In the genomic region with DNA sequence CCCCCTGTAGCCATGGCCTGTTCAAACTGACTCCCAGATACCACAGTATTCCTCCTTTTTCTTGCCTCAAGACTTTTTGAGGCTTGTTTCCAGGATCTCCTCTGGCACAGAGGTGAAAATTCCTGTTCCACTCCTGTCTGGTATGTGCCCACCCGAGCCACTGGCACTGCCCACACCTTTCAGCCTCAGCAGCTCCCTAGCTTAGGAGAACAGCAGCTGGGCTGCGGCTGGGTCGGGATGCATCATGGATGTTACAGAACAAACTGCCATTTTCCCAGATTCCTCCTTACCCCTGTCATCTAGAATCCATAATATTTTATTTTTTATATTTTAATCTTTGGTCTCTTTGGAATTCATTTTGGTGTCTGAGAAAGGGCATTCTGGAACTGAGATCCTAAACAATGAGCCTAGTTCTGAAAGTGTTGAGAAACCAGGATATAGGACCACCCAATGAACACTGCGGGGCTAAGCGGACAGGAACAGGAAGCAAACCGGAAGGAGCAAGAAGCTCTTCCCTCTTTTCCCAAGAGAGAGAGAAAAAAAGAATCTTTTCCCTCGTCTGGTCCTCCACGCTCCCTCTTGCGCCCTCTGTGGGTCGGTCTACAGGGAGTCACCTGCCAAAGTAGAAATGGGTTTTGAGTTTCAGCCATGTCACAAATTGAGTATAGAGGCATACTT, we compare ENCODE assay signal across 8 cellular contexts. TPM values are rescaled to one million over a fixed set of nuclear protein-coding genes. Genes with fewer than 3 reads are reported as not detected.
DNase-seq lines count a peak whose midpoint lies in the region; ATAC-seq and TF ChIP-seq lines count a peak whose summit lies in the region.

No MANE protein-coding gene starts in this region.

- in situ Hi-C loops in Panc1 (cut with HindIII; ENCODE audit: low pct_unique_long_range_greater_than_20kb, low sequenced_read_pairs) = no loop called here

- no peak overlapping the region for H3K4me3 ChIP-seq in Panc1 (ENCODE audit: low read depth in 2 of 2, low read length in 2 of 2)
- H3K4me3 ChIP-seq in testis = peak overlapping the region in 1 of 2 donors; percentile 3

- TF ChIP-seq CTCF in Panc1 (IDR thresholded peaks at IDR 0.05) (peak; percentile 91), testis (IDR thresholded peaks at IDR 0.05) (peak; percentile 73 to 84 (median 78))

- H3K9me3 Mint-ChIP-seq in activated T-helper 1 cell treated with anti-CD3 and anti-CD28 coated beads, Interleukin-12 subunit alpha, Interleukin-12 subunit beta, Interleukin-2, Interleukin-4 antibody, amounts not matched to agents 30 ng/mL and 10 ng/mL and 1 ng/mL, durations not matched to agents 14 hours and 24 hours and 36 hours = no peaks in the 10 kb centered on the region

- H3K4me1 Mint-ChIP-seq in activated T-helper 1 cell treated with anti-CD3 and anti-CD28 coated beads, Interleukin-12 subunit alpha, Interleukin-12 subunit beta, Interleukin-2, Interleukin-4 antibody, amounts not matched to agents 30 ng/mL and 10 ng/mL and 1 ng/mL, durations not matched to agents 14 hours and 24 hours and 36 hours (ENCODE audit: low read depth) = peaks cover 11% of the 10 kb centered on the region

- no peak overlapping the region for H3K4me3 Mint-ChIP-seq in activated T-helper 1 cell treated with anti-CD3 and anti-CD28 coated beads, Interleukin-12 subunit alpha, Interleukin-12 subunit beta, Interleukin-2, Interleukin-4 antibody, amounts not matched to agents 30 ng/mL and 10 ng/mL and 1 ng/mL, durations not matched to agents 14 hours and 24 hours and 36 hours

- H3K27me3 ChIP-seq in Panc1 (ENCODE audit: control insufficient read depth, insufficient read depth, low read length) (no peaks in the 10 kb centered on the region), testis (no peaks in the 10 kb centered on the region)

- H3K27ac ChIP-seq in Panc1 (ENCODE audit: low read length) (no peak overlapping the region), testis (no peak overlapping the region)

- H3K4me1 ChIP-seq in Panc1 (ENCODE audit: control insufficient read depth, insufficient read depth, low read length) (no peaks in the 10 kb centered on the region), testis (peaks cover 5% of the 10 kb centered on the region)

- 21 to 22% methylated on average over 10 of the region's 10 CpGs for WGBS in testis, 2 donors

- H3K9me3 ChIP-seq in Panc1 (ENCODE audit: control insufficient read depth, insufficient read depth, low read depth, low read length) (no peaks in the 10 kb centered on the region), testis (no peaks in the 10 kb centered on the region)

- H3K36me3 Mint-ChIP-seq in activated T-helper 1 cell treated with anti-CD3 and anti-CD28 coated beads, Interleukin-12 subunit alpha, Interleukin-12 subunit beta, Interleukin-2, Interleukin-4 antibody, amounts not matched to agents 30 ng/mL and 10 ng/mL and 1 ng/mL, durations not matched to agents 14 hours and 24 hours and 36 hours (ENCODE audit: low read depth) = no peaks in the 10 kb centered on the region

- no peak for TF ChIP-seq POLR2A in testis (IDR thresholded peaks at IDR 0.05)

- H3K36me3 ChIP-seq in Panc1 (ENCODE audit: control insufficient read depth, insufficient read depth, low read length) (no peaks in the 10 kb centered on the region), testis (ENCODE audit: low read depth, missing control alignments) (no peaks in the 10 kb centered on the region)

- peaks cover 8% of the 10 kb centered on the region for H3K27me3 Mint-ChIP-seq in activated T-helper 1 cell treated with anti-CD3 and anti-CD28 coated beads, Interleukin-12 subunit alpha, Interleukin-12 subunit beta, Interleukin-2, Interleukin-4 antibody, amounts not matched to agents 30 ng/mL and 10 ng/mL and 1 ng/mL, durations not matched to agents 14 hours and 24 hours and 36 hours (ENCODE audit: insufficient read depth)

- POLR2A ChIA-PET in Panc1 (lab: Charles Lee) = no interaction called here

- H3K27ac Mint-ChIP-seq in activated T-helper 1 cell treated with anti-CD3 and anti-CD28 coated beads, Interleukin-12 subunit alpha, Interleukin-12 subunit beta, Interleukin-2, Interleukin-4 antibody, amounts not matched to agents 30 ng/mL and 10 ng/mL and 1 ng/mL, durations not matched to agents 14 hours and 24 hours and 36 hours = no peak overlapping the region

- intact Hi-C loops in Panc1 (cut with micrococcal nuclease; ENCODE audit: unreplicated experiment) (loop anchor here (5.0 kb wide), 1 partner anchor 43 kb away; no protein-coding TSS in a partner anchor), testis (cut with DNase I; ENCODE audit: low total_unique reads) (no loop called here)
- intact Hi-C loops in activated T-helper 1 cell treated with anti-CD3 and anti-CD28 coated beads, Interleukin-12 subunit alpha, Interleukin-12 subunit beta, Interleukin-2, Interleukin-4 antibody, amounts not matched to agents 30 ng/mL and 10 ng/mL and 1 ng/mL, durations not matched to agents 14 hours and 24 hours and 36 hours (cut with micrococcal nuclease) = loop anchor here (1.0 kb wide), 1 partner anchor 42 kb away; no protein-coding TSS in a partner anchor

- BruUV-seq in Panc1 (replicated peaks; lab: Mats Ljungman, UMichigan) = no TSS peak

- DNase-seq in D341Med (ENCODE audit: low spot score) (peak; percentile 90), HuH-7 (ENCODE audit: low spot score) (peak; percentile 61), Panc1 (ENCODE audit: low read depth, low spot score) (peak; percentile 20), fibroblast of the conjunctiva (ENCODE audit: low read depth) (peak; percentile 86), occipital lobe (lab: John Stamatoyannopoulos, UW) (peak; percentile 13), testis (peak; percentile 85)
- peak; percentile 27 for DNase-seq in activated T-helper 1 cell treated with anti-CD3 and anti-CD28 coated beads, Interleukin-12 subunit alpha, Interleukin-12 subunit beta, Interleukin-2, Interleukin-4 antibody, amounts not matched to agents 30 ng/mL and 10 ng/mL and 1 ng/mL, durations not matched to agents 14 hours and 24 hours and 36 hours (ENCODE audit: low spot score)

- peak; percentile 84 for ATAC-seq in Panc1
- ATAC-seq in HG02981 (IDR thresholded peaks at IDR 0.05; ENCODE audit: unreplicated experiment) = no peak

- CTCF ChIA-PET in Panc1 (lab: Charles Lee) = interaction anchor here (0.6 to 1.8 kb wide), 7 partner anchors 14 to 220 kb away, joined by 3 to 10 read pairs (median 3); no protein-coding TSS in a partner anchor

RNA-seq across cellular contexts. Expression of a gene that starts 12.5 kb away (rescaled TPM):
- not detected for total RNA-seq in Panc1 (2021; ENCODE audit: unreplicated experiment)
- polyA plus RNA-seq in Panc1 (2012; ENCODE audit: insufficient read length) = not detected
- not detected in 2 replicates for total RNA-seq in activated T-helper 1 cell treated with anti-CD3 and anti-CD28 coated beads, Interleukin-12 subunit alpha, Interleukin-12 subunit beta, Interleukin-2, Interleukin-4 antibody, amounts not matched to agents 30 ng/mL and 10 ng/mL and 1 ng/mL, durations not matched to agents 14 hours and 24 hours and 36 hours
- total RNA-seq in occipital lobe = not detected
- not detected for total RNA-seq in testis
- not detected for polyA plus RNA-seq in testis (ENCODE audit: insufficient read depth, low read depth, low replicate concordance)

RNA-seq across cellular contexts. Expression of a gene that starts 36.2 kb away (rescaled TPM):
- total RNA-seq in Panc1 (2021; ENCODE audit: unreplicated experiment) (not detected), occipital lobe (0.31 TPM), testis (10 to 100 TPM; 56.9 to 69.8 TPM)
- not detected for polyA plus RNA-seq in Panc1 (2012; ENCODE audit: insufficient read length)
- total RNA-seq in activated T-helper 1 cell treated with anti-CD3 and anti-CD28 coated beads, Interleukin-12 subunit alpha, Interleukin-12 subunit beta, Interleukin-2, Interleukin-4 antibody, amounts not matched to agents 30 ng/mL and 10 ng/mL and 1 ng/mL, durations not matched to agents 14 hours and 24 hours and 36 hours = not detected in 2 replicates
- 15.0 TPM for polyA plus RNA-seq in testis (ENCODE audit: insufficient read depth, low read depth, low replicate concordance)

RNA-seq across cellular contexts. Expression of a gene that starts 39.5 kb away (rescaled TPM):
- total RNA-seq in Panc1 (2021; ENCODE audit: unreplicated experiment) = not detected
- not detected for polyA plus RNA-seq in Panc1 (2012; ENCODE audit: insufficient read length)
- total RNA-seq in activated T-helper 1 cell treated with anti-CD3 and anti-CD28 coated beads, Interleukin-12 subunit alpha, Interleukin-12 subunit beta, Interleukin-2, Interleukin-4 antibody, amounts not matched to agents 30 ng/mL and 10 ng/mL and 1 ng/mL, durations not matched to agents 14 hours and 24 hours and 36 hours = not detected in 2 replicates
- total RNA-seq in occipital lobe = not detected
- 1 to 10 TPM; 2.5 to 6.5 TPM for total RNA-seq in testis
- 7.1 TPM for polyA plus RNA-seq in testis (ENCODE audit: insufficient read depth, low read depth, low replicate concordance)

Comparison
In these comparisons a context has a peak if more than half of its experiments do, and no peak if none do; other contexts are left out.
1. DNase-seq: peak in every context shown above with its lines; median percentile 90 in D341Med; 86 in fibroblast of the conjunctiva; 85 in testis; 61 in HuH-7; 27 in activated T-helper 1 cell treated with anti-CD3 and anti-CD28 coated beads, Interleukin-12 subunit alpha, Interleukin-12 subunit beta, Interleukin-2, Interleukin-4 antibody, amounts not matched to agents 30 ng/mL and 10 ng/mL and 1 ng/mL, durations not matched to agents 14 hours and 24 hours and 36 hours; 20 in Panc1; 13 in occipital lobe.
2. RNA of a gene that starts 36.2 kb away (total RNA-seq): 56.9 to 69.8 TPM in testis; 0.31 TPM in occipital lobe (single experiment), not detected in Panc1 (single experiment) and not detected in activated T-helper 1 cell treated with anti-CD3 and anti-CD28 coated beads, Interleukin-12 subunit alpha, Interleukin-12 subunit beta, Interleukin-2, Interleukin-4 antibody, amounts not matched to agents 30 ng/mL and 10 ng/mL and 1 ng/mL, durations not matched to agents 14 hours and 24 hours and 36 hours; every median in the first group is over 10 times any median in the second.